In genomic region chr10:94327649-94328048, GRCh38 we compare ENCODE assay signal across 17 cellular contexts. TPM values are rescaled to one million over a fixed set of nuclear protein-coding genes. Genes with fewer than 3 reads are reported as not detected.
DNase-seq lines count a peak whose midpoint lies in the region; ATAC-seq, FAIRE-seq and TF ChIP-seq lines count a peak whose summit lies in the region.
"Had no signal": no experiment of that assay in that cellular context is flagged by ENCODE, and none has a peak within 500 bp of the region (broad histone marks: within the 10 kb centered on the region; RNA-seq: fewer than 3 reads in every experiment).

No MANE protein-coding gene starts in this region.

- H3K27ac ChIP-seq in adrenal gland (peak overlapping the region in 4 of 5 donors; percentile 18 to 54 (median 34)), esophagus muscularis mucosa (replicated peaks in 1 of 4) (peak overlapping the region; percentile 49 to 70 (median 66)), upper lobe of right lung (peak overlapping the region; percentile 49)
- H3K27ac ChIP-seq: PC-9, SJCRH30 had no signal

- WGBS in adrenal gland, 4 donors = 52 to 82% (median 79%) methylated on average over 1 of the region's 1 CpG
- WGBS in esophagus muscularis mucosa = 86% methylated on average over 1 of the region's 1 CpG

- ATAC-seq in sciatic nerve (peak; percentile 72), upper lobe of right lung (no peak), GM18858 (IDR thresholded peaks at IDR 0.05; ENCODE audit: unreplicated experiment) (no peak)

- H3K4me1 Mint-ChIP-seq in activated CD4-positive, alpha-beta T cell treated with anti-CD3 and anti-CD28 coated beads, Interleukin-2, amount 10 ng/mL, durations not matched to agents 7 days and 5 days = no peaks in the 10 kb centered on the region

- DNase-seq in adrenal gland (no peak), esophagus muscularis mucosa (ENCODE audit: extremely low spot score) (no peak), sciatic nerve (ENCODE audit: low spot score) (no peak), upper lobe of right lung (no peak), D721Med (ENCODE audit: insufficient read length, low spot score) (no peak), NCI-H187 treated with DMSO at 0.1 percent for 48 hours (lab: John Stamatoyannopoulos, UW) (no peak)
- no peak for DNase-seq in activated CD4-positive, alpha-beta T cell treated with anti-CD3 and anti-CD28 coated beads, Interleukin-2, amount 10 ng/mL, durations not matched to agents 7 days and 5 days
- DNase-seq: COR-L47, DMS153, HCEC 1CT, NCI-H1436, NCI-H2029 treated with DMSO at 0.1 percent for 48 hours, NCI-H2171 treated with DMSO at 0.1 percent for 48 hours, NCI-H446 treated with DMSO at 0.1 percent for 48 hours, PC-9, SJCRH30 had no signal

- TF ChIP-seq POLR2A in adrenal gland (IDR thresholded peaks at IDR 0.05) = no peak
- TF ChIP-seq POLR2A in esophagus muscularis mucosa (IDR thresholded peaks at IDR 0.05; ENCODE audit: low read depth) = no peak

- H3K27me3 ChIP-seq in adrenal gland (no peaks in the 10 kb centered on the region), esophagus muscularis mucosa (no peaks in the 10 kb centered on the region), upper lobe of right lung (no peaks in the 10 kb centered on the region)
- H3K27me3 ChIP-seq: SJCRH30 had no signal

- no peak overlapping the region for H3K27ac Mint-ChIP-seq in activated CD4-positive, alpha-beta T cell treated with anti-CD3 and anti-CD28 coated beads, Interleukin-2, amount 10 ng/mL, durations not matched to agents 7 days and 5 days

- no peak for TF ChIP-seq EP300 in esophagus muscularis mucosa (IDR thresholded peaks at IDR 0.05)

- H3K4me3 ChIP-seq in adrenal gland (no peak overlapping the region), esophagus muscularis mucosa (no peak overlapping the region), upper lobe of right lung (no peak overlapping the region)
- H3K4me3 ChIP-seq: PC-9, SJCRH30 had no signal

- FAIRE-seq in D721Med (lab: Jason Lieb, UNC) = no peak

- intact Hi-C loops in adrenal gland (cut with DNase I) (no loop called here), esophagus muscularis mucosa (cut with DNase I) (no loop called here), sciatic nerve (cut with DNase I) (no loop called here), upper lobe of right lung (cut with DNase I) (no loop called here)

- CTCF ChIA-PET in activated CD4-positive, alpha-beta T cell treated with anti-CD3 and anti-CD28 coated beads, Interleukin-2, amount 10 ng/mL, durations not matched to agents 7 days and 5 days (lab: Charles Lee) = no interaction called here

- no peaks in the 10 kb centered on the region for H3K9me3 Mint-ChIP-seq in activated CD4-positive, alpha-beta T cell treated with anti-CD3 and anti-CD28 coated beads, Interleukin-2, amount 10 ng/mL, durations not matched to agents 7 days and 5 days

- H3K4me3 Mint-ChIP-seq in activated CD4-positive, alpha-beta T cell treated with anti-CD3 and anti-CD28 coated beads, Interleukin-2, amount 10 ng/mL, durations not matched to agents 7 days and 5 days = no peak overlapping the region

- H3K36me3 Mint-ChIP-seq in activated CD4-positive, alpha-beta T cell treated with anti-CD3 and anti-CD28 coated beads, Interleukin-2, amount 10 ng/mL, durations not matched to agents 7 days and 5 days (ENCODE audit: low read depth) = peaks cover 29% of the 10 kb centered on the region

- H3K4me1 ChIP-seq in adrenal gland (replicated peaks in 1 of 2) (no peaks in the 10 kb centered on the region), esophagus muscularis mucosa (peaks cover 0 to 35% (median 20%) of the 10 kb centered on the region in 4 donors), upper lobe of right lung (no peaks in the 10 kb centered on the region)
- H3K4me1 ChIP-seq: SJCRH30 had no signal

- TF ChIP-seq CTCF in adrenal gland (IDR thresholded peaks at IDR 0.05) = no peak
- TF ChIP-seq CTCF in esophagus muscularis mucosa (IDR thresholded peaks at IDR 0.05) = no peak
- TF ChIP-seq CTCF in upper lobe of right lung (IDR thresholded peaks at IDR 0.05) = no peak
- TF ChIP-seq CTCF in D721Med (IDR thresholded peaks at IDR 0.05; ENCODE audit: insufficient read depth, missing control alignments) = no peak

- H3K36me3 ChIP-seq in adrenal gland (replicated peaks in 1 of 2) (peaks cover 0 to 25% of the 10 kb centered on the region in 2 donors), esophagus muscularis mucosa (peaks cover 13 to 72% (median 51%) of the 10 kb centered on the region in 4 donors), upper lobe of right lung (peaks cover 59% of the 10 kb centered on the region)

- H3K9me3 ChIP-seq in adrenal gland (replicated peaks in 1 of 3) (no peaks in the 10 kb centered on the region), esophagus muscularis mucosa (no peaks in the 10 kb centered on the region), upper lobe of right lung (no peaks in the 10 kb centered on the region)
- H3K9me3 ChIP-seq: SJCRH30 had no signal

- POLR2A ChIA-PET in activated CD4-positive, alpha-beta T cell treated with anti-CD3 and anti-CD28 coated beads, Interleukin-2, amount 10 ng/mL, durations not matched to agents 7 days and 5 days (lab: Charles Lee) = no interaction called here

- H3K27me3 Mint-ChIP-seq in activated CD4-positive, alpha-beta T cell treated with anti-CD3 and anti-CD28 coated beads, Interleukin-2, amount 10 ng/mL, durations not matched to agents 7 days and 5 days = no peaks in the 10 kb centered on the region

RNA-seq across cellular contexts. Expression of gene NOC3L, which starts 35.1 kb away (rescaled TPM):
- 10 to 100 TPM in 7 of 8 donors, 1 to 10 TPM in 1; 7.4 to 22.2 (median 18.8) TPM for total RNA-seq in adrenal gland
- 10 to 100 TPM in 1 of 3 donors, 1 to 10 TPM in 2; 6.2 to 29.4 (median 7.1) TPM for polyA plus RNA-seq in adrenal gland
- 10 to 100 TPM; 18.1 to 23.3 (median 20.7) TPM for total RNA-seq in esophagus muscularis mucosa
- 22.4 TPM for total RNA-seq in sciatic nerve
- 20.9 TPM for total RNA-seq in upper lobe of right lung
- 10 to 100 TPM; 23.1 to 26.5 TPM for total RNA-seq in activated CD4-positive, alpha-beta T cell treated with anti-CD3 and anti-CD28 coated beads, Interleukin-2, amount 10 ng/mL, durations not matched to agents 7 days and 5 days
